In genomic region chr5:176984176-176984575, GRCh38 we compare ENCODE assay signal across 2 cellular contexts.
TF ChIP-seq lines count a peak whose summit lies in the region.

No MANE protein-coding gene starts in this region.

TF ChIP-seq in K562, 482 proteins besides CTCF, POLR2A, EP300 and RAD21:
- TF ChIP-seq POLR2G (IDR thresholded peaks at IDR 0.05; ENCODE audit: low read depth, low read length), result 0 out of 2 replicates have a peak, but pooled peaks have one; percentile 2

TF ChIP-seq in HepG2, 621 proteins besides CTCF, POLR2A, EP300 and RAD21:
- peak; percentile 51 for TF ChIP-seq ZNF687 (CRISPR knock-in tag; IDR thresholded peaks at IDR 0.05)
